ENCODE assay signal across 2 cellular contexts in the genomic region with DNA sequence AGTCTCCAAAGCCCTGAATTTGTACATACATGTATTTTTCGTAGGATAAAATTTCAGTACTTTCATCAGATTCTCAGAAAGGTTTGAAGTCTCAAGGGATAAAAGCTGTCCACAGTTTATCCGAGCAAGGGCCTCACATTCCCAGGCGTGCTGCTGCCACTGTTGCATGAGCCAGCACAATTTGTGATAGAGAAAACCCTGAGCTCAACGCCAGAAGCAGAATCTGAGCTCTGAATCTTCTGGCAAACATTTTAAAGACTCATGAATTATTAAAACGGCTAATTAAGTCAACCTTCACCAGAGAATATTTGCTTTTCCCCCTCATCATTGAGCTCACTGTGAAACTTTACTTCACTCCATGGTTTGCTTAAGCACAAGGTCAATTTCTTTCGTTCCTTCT.
TF ChIP-seq lines count a peak whose summit lies in the region.

No MANE protein-coding gene starts in this region.

TF ChIP-seq in SK-N-SH, 30 proteins besides CTCF, POLR2A, EP300 and RAD21 (continued from another document):
- TF ChIP-seq, protein P1, sequence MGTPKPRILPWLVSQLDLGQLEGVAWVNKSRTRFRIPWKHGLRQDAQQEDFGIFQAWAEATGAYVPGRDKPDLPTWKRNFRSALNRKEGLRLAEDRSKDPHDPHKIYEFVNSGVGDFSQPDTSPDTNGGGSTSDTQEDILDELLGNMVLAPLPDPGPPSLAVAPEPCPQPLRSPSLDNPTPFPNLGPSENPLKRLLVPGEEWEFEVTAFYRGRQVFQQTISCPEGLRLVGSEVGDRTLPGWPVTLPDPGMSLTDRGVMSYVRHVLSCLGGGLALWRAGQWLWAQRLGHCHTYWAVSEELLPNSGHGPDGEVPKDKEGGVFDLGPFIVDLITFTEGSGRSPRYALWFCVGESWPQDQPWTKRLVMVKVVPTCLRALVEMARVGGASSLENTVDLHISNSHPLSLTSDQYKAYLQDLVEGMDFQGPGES (IDR thresholded peaks at IDR 0.05; ENCODE audit: low read depth, low read length) = no peak
- no peak for TF ChIP-seq POLR2AphosphoS5 (IDR thresholded peaks at IDR 0.05; ENCODE audit: low read depth, low read length)
- no peak for TF ChIP-seq TCF12 (IDR thresholded peaks at IDR 0.05)
- TF ChIP-seq RCOR1 (IDR thresholded peaks at IDR 0.05; ENCODE audit: low read length) = no peak
- TF ChIP-seq GATA2 (CRISPR knock-in tag; IDR thresholded peaks at IDR 0.05) = no peak
TF ChIP-seq in SK-N-SH: peak in this region for 0.

TF ChIP-seq in SK-N-SH treated with all-trans-retinoic acid at 6 μM for 48 hours, 23 proteins besides CTCF, POLR2A, EP300 and RAD21 (continued from another document):
- no peak for TF ChIP-seq POU6F1 (CRISPR knock-in tag; IDR thresholded peaks at IDR 0.05; ENCODE audit: borderline replicate concordance, low read depth)
TF ChIP-seq in SK-N-SH treated with all-trans-retinoic acid at 6 μM for 48 hours: peak in this region for 0.
